8 cellular contexts compared by ENCODE assay signal in the genomic region with DNA sequence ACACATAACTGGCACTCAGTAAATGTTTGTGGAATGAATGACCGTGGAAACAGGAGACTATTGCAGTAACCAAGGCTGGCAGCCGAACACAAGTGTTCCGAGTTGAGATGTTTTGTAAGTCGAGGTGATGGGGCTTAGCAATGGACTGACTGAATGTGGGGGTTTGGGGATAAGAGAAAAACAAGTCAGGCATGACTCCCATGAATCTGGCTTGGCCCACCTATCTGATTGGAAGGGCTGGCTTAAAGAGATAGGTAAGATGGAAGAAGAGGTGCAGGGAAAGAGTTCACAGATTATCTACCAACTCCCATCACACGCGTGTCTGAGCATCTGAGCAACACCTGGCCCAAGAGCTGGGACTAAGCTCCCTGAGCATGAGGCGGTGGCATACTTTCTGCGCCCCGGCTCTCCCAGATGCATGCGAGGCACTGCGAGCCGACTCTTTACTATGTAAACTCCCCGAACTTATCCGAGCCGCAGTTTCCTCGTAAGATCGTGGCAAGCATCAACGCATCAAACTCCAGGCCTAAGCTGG. TPM values are rescaled to one million over a fixed set of nuclear protein-coding genes. Genes with fewer than 3 reads are reported as not detected.
DNase-seq lines count a peak whose midpoint lies in the region; ATAC-seq and TF ChIP-seq lines count a peak whose summit lies in the region.

No MANE protein-coding gene starts in this region.

- WGBS in gastroesophageal sphincter (ENCODE audit: low coverage in 1 of 2), 2 donors, result 5 to 8% methylated on average over 9 to 17 of the region's 18 CpGs
- 12 to 15% (median 12%) methylated on average over 17 to 18 of the region's 18 CpGs for WGBS in spleen, 5 donors

- DNase-seq in HAP-1 (ENCODE audit: low spot score in 2 of 2) (no peak), WERI-Rb-1 (no peak), spleen (no peak), occipital lobe (lab: John Stamatoyannopoulos, UW) (no peak), glomerular visceral epithelial cell (ENCODE audit: extremely low spot score) (no peak)

- TF ChIP-seq EP300 in gastroesophageal sphincter (IDR thresholded peaks at IDR 0.05), result no peak

- TF ChIP-seq POLR2A in gastroesophageal sphincter (IDR thresholded peaks at IDR 0.05) (no peak), spleen (IDR thresholded peaks at IDR 0.05) (no peak)

- intact Hi-C loops in spleen (cut with DNase I; ENCODE audit: low total_unique reads), result no loop called here

- H3K4me1 ChIP-seq in HAP-1 (peaks cover 12% of the 10 kb centered on the region), gastroesophageal sphincter (peaks cover 2 to 65% (median 18%) of the 10 kb centered on the region in 3 donors), spleen (peaks cover 20 to 75% (median 56%) of the 10 kb centered on the region in 6 donors)

- H3K36me3 ChIP-seq in HAP-1 (replicated peaks) (peaks cover 8% of the 10 kb centered on the region; the same call in 1 of the 2 replicates), WERI-Rb-1 (peaks cover 20% of the 10 kb centered on the region), gastroesophageal sphincter (peaks cover 0 to 31% of the 10 kb centered on the region in 2 donors), spleen (peaks cover 4 to 39% (median 27%) of the 10 kb centered on the region in 6 donors)

- H3K9me3 ChIP-seq in HAP-1 (no peaks in the 10 kb centered on the region), WERI-Rb-1 (ENCODE audit: severe bottlenecking) (no peaks in the 10 kb centered on the region), gastroesophageal sphincter (no peaks in the 10 kb centered on the region), spleen (no peaks in the 10 kb centered on the region)

- no peak for ATAC-seq in gastroesophageal sphincter
- no peak for ATAC-seq in GM18870 (IDR thresholded peaks at IDR 0.05; ENCODE audit: unreplicated experiment)
- no peak for ATAC-seq in GM21367 (IDR thresholded peaks at IDR 0.05; ENCODE audit: unreplicated experiment)

- in situ Hi-C loops in HAP-1 (cut with MboI; ENCODE audit: low sequenced_read_pairs), result no loop called here

- H3K27me3 ChIP-seq in HAP-1 (ENCODE audit: low read depth) (no peaks in the 10 kb centered on the region), WERI-Rb-1 (ENCODE audit: insufficient read depth, low read depth, severe bottlenecking) (no peaks in the 10 kb centered on the region), gastroesophageal sphincter (no peaks in the 10 kb centered on the region), spleen (replicated peaks in 1 of 7) (no peaks in the 10 kb centered on the region)

- H3K27ac ChIP-seq in WERI-Rb-1 (peak overlapping the region; percentile 27; the same call in 1 of the 2 replicates), gastroesophageal sphincter (peak overlapping the region; percentile 51 to 98 (median 96)), spleen (peak overlapping the region; percentile 45 to 98 (median 96))

- H3K4me3 ChIP-seq in HAP-1, result peak overlapping the region; percentile 78
- H3K4me3 ChIP-seq in WERI-Rb-1 (ENCODE audit: low read depth, low read length), result peak overlapping the region; percentile 73
- H3K4me3 ChIP-seq in gastroesophageal sphincter, result peak overlapping the region; percentile 60 to 94
- H3K4me3 ChIP-seq in spleen, result peak overlapping the region; percentile 72 to 98 (median 84)

- TF ChIP-seq CTCF in WERI-Rb-1 (IDR thresholded peaks at IDR 0.05; ENCODE audit: low read depth, low read length), result no peak
- no peak for TF ChIP-seq CTCF in gastroesophageal sphincter (IDR thresholded peaks at IDR 0.05)
- TF ChIP-seq CTCF in spleen (IDR thresholded peaks at IDR 0.05 in 8 of 11, conservative IDR thresholded peaks at IDR 0.05 in 3 of 11), result no peak

RNA-seq across cellular contexts. Expression of a gene that starts 0.5 kb away (rescaled TPM):
- total RNA-seq in gastroesophageal sphincter (10 to 100 TPM; 34.1 to 56.5 (median 51.4) TPM), spleen (10 to 100 TPM; 28.4 to 52.2 (median 31.1) TPM), occipital lobe (29.6 TPM)
- 10 to 100 TPM; 46.8 to 52.8 (median 52.1) TPM for polyA plus RNA-seq in spleen

RNA-seq across cellular contexts. Expression of a gene that starts 0.8 kb away (rescaled TPM):
- total RNA-seq in gastroesophageal sphincter (10 to 100 TPM; 19.1 to 53.2 (median 30.4) TPM), spleen (100 to 1,000 TPM in 4 of 7 donors, 10 to 100 TPM in 3; 83.8 to 154 (median 108) TPM), occipital lobe (25.9 TPM)
- 10 to 100 TPM; 15.2 to 34.2 (median 16.3) TPM for polyA plus RNA-seq in spleen

RNA-seq across cellular contexts. Expression of a gene that starts 15.7 kb away (rescaled TPM):
- total RNA-seq in gastroesophageal sphincter, result 1 to 10 TPM; 4.5 to 9.2 (median 7.2) TPM
- total RNA-seq in spleen, result 1 to 10 TPM; 3.1 to 7.3 (median 5.8) TPM
- 1 to 10 TPM; 1.5 to 3.2 (median 2.0) TPM for polyA plus RNA-seq in spleen
- total RNA-seq in occipital lobe, result 24.6 TPM

RNA-seq across cellular contexts. Expression of a gene that starts 22.6 kb away (rescaled TPM):
- total RNA-seq in gastroesophageal sphincter, result 100 to 1,000 TPM in 1 of 4 donors, 10 to 100 TPM in 3; 71.1 to 108 (median 77.8) TPM
- total RNA-seq in spleen, result 10 to 100 TPM; 45.6 to 62.6 (median 49.0) TPM
- 10 to 100 TPM; 27.8 to 47.1 (median 38.7) TPM for polyA plus RNA-seq in spleen
- 39.6 TPM for total RNA-seq in occipital lobe

RNA-seq across cellular contexts. Expression of a gene that starts 30.3 kb away (rescaled TPM):
- total RNA-seq in gastroesophageal sphincter (not detected), spleen (not detected), occipital lobe (not detected)
- polyA plus RNA-seq in spleen, result not detected

Comparison
In these comparisons a context has a peak if more than half of its experiments do, and no peak if none do; other contexts are left out.
1. H3K27ac ChIP-seq: peak in every context shown above with its lines; median percentile 96 in spleen; 96 in gastroesophageal sphincter; 27 in WERI-Rb-1.